ENCODE assay signal across 1 cellular context in genomic region chr19:48641850-48642249, GRCh38.
A peak's percentile ranks its signal among the peaks of the same experiment; 100 is the strongest.
TF ChIP-seq lines count a peak whose summit lies in the region.

No MANE protein-coding gene starts in this region.

TF ChIP-seq in K562, 482 proteins besides CTCF, POLR2A, EP300 and RAD21:
- TF ChIP-seq HDAC2 (IDR thresholded peaks at IDR 0.05) (0 out of 2 replicates have a peak, but pooled peaks have one; percentile 25), THAP7 (CRISPR knock-in tag; IDR thresholded peaks at IDR 0.05) (no peak), NFATC3 (IDR thresholded peaks at IDR 0.05) (no peak), HDAC3 (IDR thresholded peaks at IDR 0.05; ENCODE audit: borderline replicate concordance, partially characterized antibody) (no peak), RNF2 (IDR thresholded peaks at IDR 0.05) (no peak), SPI1 (IDR thresholded peaks at IDR 0.05; ENCODE audit: borderline replicate concordance, low read depth, low read length) (no peak), BCOR (IDR thresholded peaks at IDR 0.05) (peak; percentile 82), RBM25 (IDR thresholded peaks at IDR 0.05; ENCODE audit: low read depth, low read length, severe bottlenecking) (peak; percentile 69), KDM1A (IDR thresholded peaks at IDR 0.05) (peak; percentile 41 to 63; a peak in 3 of 4 replicates), SMARCA5 (IDR thresholded peaks at IDR 0.05) (0 out of 2 replicates have a peak, but pooled peaks have one; percentile 37), BMI1 (IDR thresholded peaks at IDR 0.05; ENCODE audit: low read length) (no peak)
TF ChIP-seq in K562: peak in this region for 5.
